Comparison of ENCODE assay signal across 21 cellular contexts in genomic region chr20:17545127-17545526, GRCh38.
"Had no signal": no experiment of that assay in that cellular context is flagged by ENCODE, and none has a peak within 500 bp of the region (broad histone marks: within the 10 kb centered on the region; RNA-seq: fewer than 3 reads in every experiment).

No MANE protein-coding gene starts in this region.

- H3K27ac ChIP-seq: skin epidermis, upper lobe of right lung had no signal

- H3K36me3 Mint-ChIP-seq: activated naive CD4-positive, alpha-beta T cell treated with anti-CD3 and anti-CD28 coated beads, Interleukin-2, amount 50 U/mL, for 24 hours; naive B cell; stimulated activated naive B cell treated with anti-CD40 and anti-IgM and Interleukin-4, amounts not matched to agents 10 μg/mL and 1 μg/mL and 100 μg/mL, for 72 hours; WTC11 had no signal

- H3K27me3 ChIP-seq: heart left ventricle, upper lobe of right lung had no signal

- H3K4me3 ChIP-seq: heart left ventricle, lung, skin epidermis, upper lobe of right lung had no signal

- H3K4me3 Mint-ChIP-seq: activated CD8-positive, alpha-beta T cell treated with anti-CD3 and anti-CD28 coated beads for 36 hours; activated naive CD4-positive, alpha-beta T cell treated with anti-CD3 and anti-CD28 coated beads, Interleukin-2, amount 50 U/mL, for 24 hours; naive B cell; stimulated activated naive B cell treated with anti-CD40 and anti-IgM and Interleukin-4, amounts not matched to agents 10 μg/mL and 1 μg/mL and 100 μg/mL, for 72 hours; T-helper 17 cell; WTC11 had no signal

- H3K36me3 ChIP-seq: heart left ventricle, upper lobe of right lung had no signal

- H3K9me3 ChIP-seq: heart left ventricle, upper lobe of right lung had no signal

- H3K9me3 Mint-ChIP-seq: activated CD8-positive, alpha-beta T cell treated with anti-CD3 and anti-CD28 coated beads for 36 hours; activated naive CD4-positive, alpha-beta T cell treated with anti-CD3 and anti-CD28 coated beads, Interleukin-2, amount 50 U/mL, for 24 hours; naive B cell; stimulated activated naive B cell treated with anti-CD40 and anti-IgM and Interleukin-4, amounts not matched to agents 10 μg/mL and 1 μg/mL and 100 μg/mL, for 72 hours; WTC11 had no signal

- H3K27ac Mint-ChIP-seq: activated CD8-positive, alpha-beta T cell treated with anti-CD3 and anti-CD28 coated beads for 36 hours; activated naive CD4-positive, alpha-beta T cell treated with anti-CD3 and anti-CD28 coated beads, Interleukin-2, amount 50 U/mL, for 24 hours; stimulated activated naive B cell treated with anti-CD40 and anti-IgM and Interleukin-4, amounts not matched to agents 10 μg/mL and 1 μg/mL and 100 μg/mL, for 72 hours; T-helper 17 cell; WTC11 had no signal

- H3K4me1 Mint-ChIP-seq: activated naive CD4-positive, alpha-beta T cell treated with anti-CD3 and anti-CD28 coated beads, Interleukin-2, amount 50 U/mL, for 24 hours; naive B cell; stimulated activated naive B cell treated with anti-CD40 and anti-IgM and Interleukin-4, amounts not matched to agents 10 μg/mL and 1 μg/mL and 100 μg/mL, for 72 hours; WTC11 had no signal

- DNase-seq: activated CD4-positive, alpha-beta T cell treated with anti-CD3 and anti-CD28 coated beads for 4 hours; activated CD8-positive, alpha-beta memory T cell treated with anti-CD3 and anti-CD28 coated beads, Interleukin-2, amount 50 U/mL, for 4 hours; activated CD8-positive, alpha-beta T cell treated with anti-CD3 and anti-CD28 coated beads for 36 hours; activated effector memory CD4-positive, alpha-beta T cell treated with anti-CD3 and anti-CD28 coated beads, Interleukin-2, amount 50 U/mL, for 16 hours; activated T-cell treated with anti-CD3 and anti-CD28 coated beads, Interleukin-2, amount 50 U/mL, for 48 hours; central memory CD4-positive, alpha-beta T cell; cortex of kidney; effector memory CD4-positive, alpha-beta T cell; heart left ventricle; left colon; naive B cell; stimulated activated CD4-positive, alpha-beta T cell treated with anti-CD3 and anti-CD28 coated beads, Interleukin-15, amount 100 ng/mL, for 24 hours; stimulated activated CD4-positive, alpha-beta T cell treated with anti-CD3 and anti-CD28 coated beads, Interleukin-4, amount 100 ng/mL, for 1 hour; stimulated activated naive B cell treated with anti-CD40 and anti-IgM and Interleukin-4, amounts not matched to agents 10 μg/mL and 1 μg/mL and 100 μg/mL, for 72 hours; substantia nigra; T-helper 17 cell; upper lobe of right lung had no signal

- ATAC-seq: activated CD8-positive, alpha-beta T cell treated with anti-CD3 and anti-CD28 coated beads for 36 hours; left colon; stimulated activated naive B cell treated with anti-CD40 and anti-IgM and Interleukin-4, amounts not matched to agents 10 μg/mL and 1 μg/mL and 100 μg/mL, for 72 hours; T-helper 17 cell; upper lobe of right lung; WTC11 had no signal
